8 cellular contexts compared by ENCODE assay signal in genomic region chr22:20979243-20979809, GRCh38. TPM values are rescaled to one million over a fixed set of nuclear protein-coding genes. Genes with fewer than 3 reads are reported as not detected.
DNase-seq lines count a peak whose midpoint lies in the region; ATAC-seq and TF ChIP-seq lines count a peak whose summit lies in the region.

No MANE protein-coding gene starts in this region.

- H3K27ac Mint-ChIP-seq in activated T-helper 17 cell treated with anti-CD3 and anti-CD28 coated beads, Interleukin-2, amount 50 U/mL, for 72 hours = peak overlapping the region; percentile 70

- no peaks in the 10 kb centered on the region for H3K9me3 ChIP-seq in thyroid gland

- 23 to 35% methylated on average over 5 to 21 of the region's 39 CpGs for WGBS in thyroid gland, 2 donors

- H3K4me3 ChIP-seq in fibroblast of the aortic adventitia (ENCODE audit: low read depth, low read length) = no peak overlapping the region
- no peak overlapping the region for H3K4me3 ChIP-seq in thyroid gland (replicated peaks in 1 of 3)

- H3K27ac ChIP-seq in thyroid gland = no peak overlapping the region

- peaks cover 7% of the 10 kb centered on the region for H3K36me3 Mint-ChIP-seq in activated T-helper 17 cell treated with anti-CD3 and anti-CD28 coated beads, Interleukin-2, amount 50 U/mL, for 72 hours (ENCODE audit: low read depth)

- DNase-seq in fibroblast of the aortic adventitia (ENCODE audit: low read depth) = peak; percentile 49
- DNase-seq in nucleus accumbens (lab: John Stamatoyannopoulos, UW) = peak in 34 of 56 donors; percentile 13 to 79 (median 44)
- peak; percentile 59 to 64 for DNase-seq in thyroid gland
- no peak for DNase-seq in cerebellar nuclear complex (lab: John Stamatoyannopoulos, UW)
- DNase-seq in SW480 (ENCODE audit: low spot score) = no peak
- no peak for DNase-seq in NCI-H1694 treated with DMSO at 0.1 percent for 48 hours (lab: John Stamatoyannopoulos, UW)

- peaks cover 26% of the 10 kb centered on the region for H3K4me1 Mint-ChIP-seq in activated T-helper 17 cell treated with anti-CD3 and anti-CD28 coated beads, Interleukin-2, amount 50 U/mL, for 72 hours

- peaks cover 4% of the 10 kb centered on the region for H3K9me3 Mint-ChIP-seq in activated T-helper 17 cell treated with anti-CD3 and anti-CD28 coated beads, Interleukin-2, amount 50 U/mL, for 72 hours

- H3K27me3 Mint-ChIP-seq in activated T-helper 17 cell treated with anti-CD3 and anti-CD28 coated beads, Interleukin-2, amount 50 U/mL, for 72 hours = no peaks in the 10 kb centered on the region

- H3K36me3 ChIP-seq in thyroid gland = no peaks in the 10 kb centered on the region

- ATAC-seq in activated T-helper 17 cell treated with anti-CD3 and anti-CD28 coated beads, Interleukin-2, amount 50 U/mL, for 72 hours (replicated peaks) = peak; percentile 59

- peak overlapping the region; percentile 94 for H3K4me3 Mint-ChIP-seq in activated T-helper 17 cell treated with anti-CD3 and anti-CD28 coated beads, Interleukin-2, amount 50 U/mL, for 72 hours

- TF ChIP-seq CTCF in fibroblast of the aortic adventitia (IDR thresholded peaks at IDR 0.05; ENCODE audit: insufficient read depth, low read length) = no peak
- no peak for TF ChIP-seq CTCF in thyroid gland (IDR thresholded peaks at IDR 0.05)

- peaks cover 21 to 25% of the 10 kb centered on the region in 2 donors for H3K4me1 ChIP-seq in thyroid gland

- no peak for TF ChIP-seq RAD21 in Ishikawa (IDR thresholded peaks at IDR 0.05; ENCODE audit: low read depth)

- TF ChIP-seq POLR2A in thyroid gland (IDR thresholded peaks at IDR 0.05) = no peak

- TF ChIP-seq EP300 in Ishikawa (IDR thresholded peaks at IDR 0.05; ENCODE audit: borderline replicate concordance) = no peak

- intact Hi-C loops in thyroid gland (cut with DNase I) = no loop called here

- H3K27me3 ChIP-seq in thyroid gland = no peaks in the 10 kb centered on the region

TF ChIP-seq in Ishikawa, 13 proteins besides CTCF, POLR2A, EP300 and RAD21:
- TF ChIP-seq, protein P1, sequence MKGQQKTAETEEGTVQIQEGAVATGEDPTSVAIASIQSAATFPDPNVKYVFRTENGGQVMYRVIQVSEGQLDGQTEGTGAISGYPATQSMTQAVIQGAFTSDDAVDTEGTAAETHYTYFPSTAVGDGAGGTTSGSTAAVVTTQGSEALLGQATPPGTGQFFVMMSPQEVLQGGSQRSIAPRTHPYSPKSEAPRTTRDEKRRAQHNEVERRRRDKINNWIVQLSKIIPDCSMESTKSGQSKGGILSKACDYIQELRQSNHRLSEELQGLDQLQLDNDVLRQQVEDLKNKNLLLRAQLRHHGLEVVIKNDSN (IDR thresholded peaks at IDR 0.05) = peak; percentile 81
- TF ChIP-seq REST (IDR thresholded peaks at IDR 0.05; ENCODE audit: low read depth) (no peak), MAX (IDR thresholded peaks at IDR 0.05) (peak; percentile 84), YY1 (IDR thresholded peaks at IDR 0.05; ENCODE audit: low read depth) (peak; percentile 17; the same call in 1 of the 2 replicates), CREB1 (IDR thresholded peaks at IDR 0.05; ENCODE audit: low read depth) (peak; percentile 54; the same call in 1 of the 2 replicates)

RNA-seq across cellular contexts. Expression of gene LZTR1, which starts 2.8 kb away (rescaled TPM):
- total RNA-seq in activated T-helper 17 cell treated with anti-CD3 and anti-CD28 coated beads, Interleukin-2, amount 50 U/mL, for 72 hours = 10 to 100 TPM; 40.0 to 68.7 TPM
- total RNA-seq in fibroblast of the aortic adventitia (ENCODE audit: low replicate concordance) (27.2 and 53.5 TPM in 2 replicates), thyroid gland (10 to 100 TPM; 37.1 to 67.2 (median 55.7) TPM)

RNA-seq across cellular contexts. Expression of gene AIFM3, which starts 12.3 kb away (rescaled TPM):
- total RNA-seq in activated T-helper 17 cell treated with anti-CD3 and anti-CD28 coated beads, Interleukin-2, amount 50 U/mL, for 72 hours = not detected
- total RNA-seq in fibroblast of the aortic adventitia (ENCODE audit: low replicate concordance) (0.45 and 1.7 TPM in 2 replicates), thyroid gland (1 to 10 TPM in 2 of 4 donors, under 1 TPM in 2; 0.11 to 2.0 (median 0.80) TPM)

RNA-seq across cellular contexts. Expression of gene THAP7, which starts 22.6 kb away (rescaled TPM):
- 10 to 100 TPM; 19.6 to 27.1 TPM for total RNA-seq in activated T-helper 17 cell treated with anti-CD3 and anti-CD28 coated beads, Interleukin-2, amount 50 U/mL, for 72 hours
- total RNA-seq in fibroblast of the aortic adventitia (ENCODE audit: low replicate concordance) (20.0 and 21.8 TPM in 2 replicates), thyroid gland (10 to 100 TPM; 51.0 to 75.0 (median 58.9) TPM)

RNA-seq across cellular contexts. Expression of gene P2RX6, which starts 35.6 kb away (rescaled TPM):
- total RNA-seq in activated T-helper 17 cell treated with anti-CD3 and anti-CD28 coated beads, Interleukin-2, amount 50 U/mL, for 72 hours = under 1 TPM in 1 of 2 donors, not detected in 1; 0.28 TPM
- total RNA-seq in fibroblast of the aortic adventitia (ENCODE audit: low replicate concordance) = 0.63 and 5.9 TPM in 2 replicates
- total RNA-seq in thyroid gland = under 1 TPM in 1 of 4 donors, not detected in 3; 0.40 TPM

RNA-seq across cellular contexts. Expression of gene SLC7A4, which starts 53.0 kb away (rescaled TPM):
- total RNA-seq in activated T-helper 17 cell treated with anti-CD3 and anti-CD28 coated beads, Interleukin-2, amount 50 U/mL, for 72 hours = not detected
- total RNA-seq in fibroblast of the aortic adventitia (ENCODE audit: low replicate concordance) = 0.09 TPM in 1 of 2 replicates, not detected in the other
- total RNA-seq in thyroid gland = under 1 TPM in 2 of 4 donors, not detected in 2; 0.45 to 0.54 TPM

Comparison
In these comparisons a context has a peak if more than half of its experiments do, and no peak if none do; other contexts are left out.
1. DNase-seq: peak in fibroblast of the aortic adventitia (single experiment), nucleus accumbens (34 of 56) and thyroid gland (2 of 2); none in cerebellar nuclear complex (0 of 2), SW480 (single experiment) and NCI-H1694 treated with DMSO at 0.1 percent for 48 hours (single experiment).